Comparison of ENCODE assay signal across 8 cellular contexts in genomic region chr19:47697863-47698609, GRCh38. TPM values are rescaled to one million over a fixed set of nuclear protein-coding genes. Genes with fewer than 3 reads are reported as not detected.
DNase-seq lines count a peak whose midpoint lies in the region; ATAC-seq, FAIRE-seq and TF ChIP-seq lines count a peak whose summit lies in the region.

No MANE protein-coding gene starts in this region.

- H3K27me3 ChIP-seq in A673 (replicated peaks; ENCODE audit: insufficient read depth, low read depth, low read length, poor library complexity): no peaks in the 10 kb centered on the region

- peak; percentile 92 for FAIRE-seq in GM18507 (lab: Jason Lieb, UNC)

- ATAC-seq in HG03354 (IDR thresholded peaks at IDR 0.05; ENCODE audit: poor library complexity, severe bottlenecking, unreplicated experiment): no peak

- no peak overlapping the region for H3K4me3 ChIP-seq in A673 (ENCODE audit: low read depth, low read length, poor library complexity, severe bottlenecking)

- H3K4me1 ChIP-seq in A673 (ENCODE audit: insufficient read depth, low read length, poor library complexity, severe bottlenecking): peaks cover 24% of the 10 kb centered on the region

- intact Hi-C loops in A673 (cut with micrococcal nuclease; ENCODE audit: unreplicated experiment): loop anchor here (1.0 to 10.0 kb wide), 3 partner anchors 89 to 262 kb away; partner anchors contain the start of genes BICRA and NAPA

- H3K9me3 ChIP-seq in A673 (ENCODE audit: low read depth, low read length, poor library complexity, severe bottlenecking): no peaks in the 10 kb centered on the region

- H3K27ac ChIP-seq in A673 (ENCODE audit: low read depth, low read length, poor library complexity, severe bottlenecking): no peak overlapping the region
- H3K27ac ChIP-seq in cingulate gyrus (ENCODE audit: low read depth, low read length): peak overlapping the region; percentile 67

- CTCF ChIA-PET in A673 (lab: Charles Lee): interaction anchor here (0.7 to 1.5 kb wide), 4 partner anchors 9 to 270 kb away, joined by 3 to 12 read pairs (median 4); no protein-coding TSS in a partner anchor

- POLR2A ChIA-PET in A673 (lab: Charles Lee; ENCODE audit: low non-redundant PET): no interaction called here

- H3K36me3 ChIP-seq in A673 (ENCODE audit: insufficient read depth, low read length, poor library complexity, severe bottlenecking): peaks cover 17% of the 10 kb centered on the region

- TF ChIP-seq CTCF in A673 (conservative IDR thresholded peaks at IDR 0.05; ENCODE audit: low read depth, low read length): peak; percentile 94

- peak; percentile 89 for DNase-seq in A673 (ENCODE audit: low spot score)
- peak; percentile 68 for DNase-seq in GM18507 (ENCODE audit: extremely low spot score, insufficient read length, low read depth)
- peak; percentile 78 for DNase-seq in NCI-H2196 treated with DMSO at 0.1 percent for 48 hours (lab: John Stamatoyannopoulos, UW; ENCODE audit: unreplicated experiment)
- peak; percentile 14 for DNase-seq in activated CD4-positive, CD25-positive, alpha-beta regulatory T cell treated with anti-CD3 and anti-CD28 coated beads, Interleukin-2, amount 50 U/mL, for 16 hours (ENCODE audit: low read depth, low spot score)
- DNase-seq in kidney tubule cell (ENCODE audit: low spot score): peak; percentile 84
- DNase-seq in stimulated activated CD4-positive, alpha-beta T cell treated with anti-CD3 and anti-CD28 coated beads, Interleukin-12 subunit alpha, Interleukin-12 subunit beta, amount 100 ng/mL, for 48 hours (ENCODE audit: low read depth in 2 of 3, low spot score in 1 of 3): peak; percentile 42 to 53 (median 43)

- no TSS peak for BruUV-seq in A673 (replicated peaks; lab: Mats Ljungman, UMichigan)

RNA-seq across cellular contexts. Expression of gene EHD2, which starts 15.2 kb away (rescaled TPM):
- 2.9 and 3.0 TPM in 2 replicates for total RNA-seq in A673 (2021)

RNA-seq across cellular contexts. Expression of gene NOP53, which starts 47.3 kb away (rescaled TPM):
- 146 and 172 TPM in 2 replicates for total RNA-seq in A673 (2021)

Comparison
In these comparisons a context has a peak if more than half of its experiments do, and no peak if none do; other contexts are left out.
1. DNase-seq: peak in every context shown above with its lines; median percentile 89 in A673; 84 in kidney tubule cell; 78 in NCI-H2196 treated with DMSO at 0.1 percent for 48 hours; 68 in GM18507; 43 in stimulated activated CD4-positive, alpha-beta T cell treated with anti-CD3 and anti-CD28 coated beads, Interleukin-12 subunit alpha, Interleukin-12 subunit beta, amount 100 ng/mL, for 48 hours; 14 in activated CD4-positive, CD25-positive, alpha-beta regulatory T cell treated with anti-CD3 and anti-CD28 coated beads, Interleukin-2, amount 50 U/mL, for 16 hours.